In genomic region chr3:197791120-197792018, GRCh38 we compare ENCODE assay signal across 8 cellular contexts. TPM values are rescaled to one million over a fixed set of nuclear protein-coding genes. Genes with fewer than 3 reads are reported as not detected.
A peak's percentile ranks its signal among the peaks of the same experiment; 100 is the strongest.
DNase-seq lines count a peak whose midpoint lies in the region; FAIRE-seq and TF ChIP-seq lines count a peak whose summit lies in the region.

LRCH3 (plus strand) TSS chr3:197791254; CDS start chr3:197791279, 25 bp downstream.

- TF ChIP-seq CTCF in GM20000 (IDR thresholded peaks at IDR 0.05; ENCODE audit: extremely low read depth, missing control alignments) (no peak), endothelial cell of umbilical vein (IDR thresholded peaks at IDR 0.05; ENCODE audit: extremely low read depth in 1 of 2, insufficient read depth in 1 of 2, low read depth in 1 of 2, low read length in 2 of 2) (no peak), mesothelial cell of epicardium (IDR thresholded peaks at IDR 0.05; ENCODE audit: unreplicated experiment) (no peak)

- TSS peak; percentile 60 for BruUV-seq in endothelial cell of umbilical vein (replicated peaks; lab: Mats Ljungman, UMichigan)

- peak; percentile 75 for FAIRE-seq in endothelial cell of umbilical vein (lab: Jason Lieb, UNC)

- H3K27me3 Mint-ChIP-seq in mesothelial cell of epicardium (ENCODE audit: low read depth): no peaks in the 10 kb centered on the region

- DNase-seq in COR-L47 (lab: John Stamatoyannopoulos, UW): peak; percentile 82
- DNase-seq in GM20000 (ENCODE audit: low spot score): peak; percentile 92
- peak; percentile 81 for DNase-seq in HT1080 (ENCODE audit: low read depth)
- peak; percentile 74 for DNase-seq in NT2/D1 (ENCODE audit: low read depth, low spot score)
- peak; percentile 96 for DNase-seq in activated CD8-positive, alpha-beta memory T cell treated with anti-CD3 and anti-CD28 coated beads, Interleukin-2, amount 50 U/mL, for 48 hours
- DNase-seq in endothelial cell of umbilical vein (ENCODE audit: low read depth, low spot score): peak; percentile 90
- DNase-seq in mesothelial cell of epicardium (ENCODE audit: low spot score in 2 of 2, unreplicated experiment in 2 of 2): peak; percentile 83 to 92
- peak; percentile 64 to 78 for DNase-seq in stimulated activated CD8-positive, alpha-beta memory T cell treated with anti-CD3 and anti-CD28 coated beads, Interleukin-15, amount 100 ng/mL, for 4 hours (ENCODE audit: low read depth in 2 of 2)

- H3K4me1 ChIP-seq in NT2/D1 (ENCODE audit: insufficient read depth, insufficient read length) (no peaks in the 10 kb centered on the region), endothelial cell of umbilical vein (ENCODE audit: control insufficient read depth, extremely low read depth, insufficient read depth, low read length) (peaks cover 14% of the 10 kb centered on the region)

- H3K9me1 ChIP-seq in endothelial cell of umbilical vein (replicated peaks; ENCODE audit: control insufficient read depth, extremely low read depth, insufficient read depth, low read length): no peaks in the 10 kb centered on the region

- no peaks in the 10 kb centered on the region for H3K36me3 Mint-ChIP-seq in mesothelial cell of epicardium

- peak within 1 kb of the TSS; percentile 99 for H3K9ac ChIP-seq in NT2/D1 (ENCODE audit: insufficient read length, low read depth)
- H3K9ac ChIP-seq in endothelial cell of umbilical vein (replicated peaks; ENCODE audit: extremely low read depth, insufficient read depth, low read length): peak within 1 kb of the TSS; percentile 98

- POLR2A ChIA-PET in endothelial cell of umbilical vein (lab: Charles Lee): interaction anchor here (1.1 kb wide), 1 partner anchor 10 kb away, joined by 4 read pairs; no protein-coding TSS in a partner anchor

- H2AFZ ChIP-seq in endothelial cell of umbilical vein (ENCODE audit: low read depth, low read length): peak within 1 kb of the TSS; percentile 95

- peak within 1 kb of the TSS; percentile 85 for H3K4me3 Mint-ChIP-seq in mesothelial cell of epicardium

- no peaks in the 10 kb centered on the region for H3K9me3 ChIP-seq in NT2/D1 (ENCODE audit: insufficient read depth, low read length)
- H3K9me3 ChIP-seq in endothelial cell of umbilical vein (replicated peaks; ENCODE audit: control insufficient read depth, insufficient read depth, low read length): no peaks in the 10 kb centered on the region

- H3K27ac ChIP-seq in endothelial cell of umbilical vein (ENCODE audit: insufficient read depth, low read depth, low read length): peak within 1 kb of the TSS; percentile 92

- peak within 1 kb of the TSS; percentile 97 for H3K4me3 ChIP-seq in NT2/D1 (ENCODE audit: insufficient read length, low read depth)
- peak within 1 kb of the TSS; percentile 60 to 86 (median 68) for H3K4me3 ChIP-seq in endothelial cell of umbilical vein (replicated peaks in 1 of 3; ENCODE audit: insufficient read depth in 1 of 3, low read depth in 1 of 3, low read length in 3 of 3)

- intact Hi-C loops in endothelial cell of umbilical vein (cut with micrococcal nuclease): loop anchor here (1.0 kb wide), 1 partner anchor 42 kb away; the partner anchor contains the start of gene FYTTD1

- H3K9me3 Mint-ChIP-seq in mesothelial cell of epicardium: no peaks in the 10 kb centered on the region

- H3K4me1 Mint-ChIP-seq in mesothelial cell of epicardium: peaks cover 21% of the 10 kb centered on the region

- H3K4me2 ChIP-seq in endothelial cell of umbilical vein (ENCODE audit: insufficient read depth, low read length): peak within 1 kb of the TSS; percentile 98

- H3K27me3 ChIP-seq in NT2/D1 (ENCODE audit: insufficient read depth, insufficient read length) (peaks cover 15% of the 10 kb centered on the region), endothelial cell of umbilical vein (ENCODE audit: control insufficient read depth in 2 of 2, insufficient read depth in 2 of 2, low read length in 2 of 2) (no peaks in the 10 kb centered on the region)

- dilution Hi-C loops in endothelial cell of umbilical vein (cut with MboI; ENCODE audit: extremely low pct_ligation_motif_present, low sequenced_read_pairs): no loop called here

- H3K36me3 ChIP-seq in NT2/D1 (ENCODE audit: insufficient read depth, insufficient read length, low read length) (no peaks in the 10 kb centered on the region), endothelial cell of umbilical vein (ENCODE audit: control insufficient read depth in 2 of 2, extremely low read depth in 1 of 2, insufficient read depth in 2 of 2, low read length in 2 of 2) (no peaks in the 10 kb centered on the region)

- TF ChIP-seq POLR2A in endothelial cell of umbilical vein (IDR thresholded peaks at IDR 0.05; ENCODE audit: low read depth, low read length): peak; percentile 97

- peak within 1 kb of the TSS; percentile 98 for H3K27ac Mint-ChIP-seq in mesothelial cell of epicardium

- H4K20me1 ChIP-seq in endothelial cell of umbilical vein (replicated peaks; ENCODE audit: control insufficient read depth, extremely low read depth, insufficient read depth, low read length): peaks cover 2% of the 10 kb centered on the region

- CTCF ChIA-PET in endothelial cell of umbilical vein (lab: Charles Lee): interaction anchor here (0.6 to 1.0 kb wide), 3 partner anchors 8 to 33 kb away, joined by 3 to 4 read pairs (median 3); no protein-coding TSS in a partner anchor

- H3K79me2 ChIP-seq in endothelial cell of umbilical vein (ENCODE audit: control insufficient read depth, insufficient read depth, low read length): peaks cover 46% of the 10 kb centered on the region

TF ChIP-seq in endothelial cell of umbilical vein, 7 proteins besides CTCF, POLR2A, EP300 and RAD21:
- peak; percentile 8 for TF ChIP-seq FOS (IDR thresholded peaks at IDR 0.05; ENCODE audit: borderline replicate concordance, insufficient read depth, low read length)
- no peak for TF ChIP-seq GATA2 (IDR thresholded peaks at IDR 0.05; ENCODE audit: insufficient read depth, insufficient read length, low read depth, low read length)
- peak; percentile 99 for TF ChIP-seq POLR2AphosphoS5 (IDR thresholded peaks at IDR 0.05; ENCODE audit: insufficient read depth, low read depth, low read length)

RNA-seq across cellular contexts. Expression of gene LRCH3, which starts in this region (rescaled TPM):
- total RNA-seq in HT1080 (2014; rRNA removed; shearing (Covaris generic)): 48.6 and 63.4 TPM in 2 replicates
- 33.6 and 35.1 TPM in 2 replicates for polyA plus RNA-seq in HT1080 (2015; cell fraction: cytosol; rRNA removed)
- 83.0 and 85.6 TPM in 2 replicates for polyA plus RNA-seq in HT1080 (2015; cell fraction: nucleus; rRNA removed)
- total RNA-seq in endothelial cell of umbilical vein (60.3 and 71.2 TPM in 2 replicates), mesothelial cell of epicardium (71.8 to 83.1 TPM (median 82.6 TPM) in 3 replicates)
- 43.9 and 52.5 TPM in 2 replicates for polyA plus RNA-seq in endothelial cell of umbilical vein
- polyA plus RNA-seq in endothelial cell of umbilical vein (2011; cell fraction: cytosol; rRNA removed): 49.2 and 56.8 TPM in 2 replicates
- polyA plus RNA-seq in endothelial cell of umbilical vein (2011; cell fraction: nucleus; rRNA removed): 91.5 and 125 TPM in 2 replicates
- polyA plus RNA-seq in endothelial cell of umbilical vein (2012): 22.3 and 37.0 TPM in 2 replicates
- 104 and 112 TPM in 2 replicates for polyA minus RNA-seq in endothelial cell of umbilical vein
- 30.7 TPM for polyA minus RNA-seq in endothelial cell of umbilical vein (2011; cell fraction: cytosol; rRNA and poly(A)+ RNA removed)
- 93.0 and 163 TPM in 2 replicates for polyA minus RNA-seq in endothelial cell of umbilical vein (2011; cell fraction: nucleus; rRNA and poly(A)+ RNA removed)

Comparison
In these comparisons a context has a peak if more than half of its experiments do, and no peak if none do; other contexts are left out.
1. Peak in every context shown above with its lines: DNase-seq, H3K4me3 ChIP-seq and H3K27ac ChIP-seq.